ENCODE assay signal across 9 cellular contexts in genomic region chr2:178397002-178397605, GRCh38. TPM values are rescaled to one million over a fixed set of nuclear protein-coding genes. Genes with fewer than 3 reads are reported as not detected.
DNase-seq lines count a peak whose midpoint lies in the region; ATAC-seq, FAIRE-seq and TF ChIP-seq lines count a peak whose summit lies in the region.
"Had no signal": no experiment of that assay in that cellular context is flagged by ENCODE, and none has a peak within 500 bp of the region (broad histone marks: within the 10 kb centered on the region; RNA-seq: fewer than 3 reads in every experiment).

No MANE protein-coding gene starts in this region.

- no peaks in the 10 kb centered on the region for H3K9me3 Mint-ChIP-seq in CD4-positive, alpha-beta memory T cell
- H3K9me3 Mint-ChIP-seq in type B pancreatic cell, result no peaks in the 10 kb centered on the region

- in situ Hi-C loops in astrocyte of the spinal cord (cut with HindIII; ENCODE audit: low sequenced_read_pairs), result no loop called here

- ATAC-seq in GM18873 (IDR thresholded peaks at IDR 0.05; ENCODE audit: low FRiP score, unreplicated experiment), result peak; percentile 88
- ATAC-seq in HG03097 (IDR thresholded peaks at IDR 0.05; ENCODE audit: low FRiP score, unreplicated experiment), result peak; percentile 79

- H3K27me3 ChIP-seq in CD4-positive, alpha-beta memory T cell (ENCODE audit: insufficient read depth, low read length), result no peaks in the 10 kb centered on the region
- H3K27me3 ChIP-seq: SJCRH30 had no signal

- H3K36me3 ChIP-seq in CD4-positive, alpha-beta memory T cell (ENCODE audit: insufficient read depth, low read length), result no peaks in the 10 kb centered on the region
- H3K36me3 ChIP-seq in kidney (ENCODE audit: control insufficient read depth in 1 of 2, insufficient read depth in 2 of 2, low read length in 2 of 2), result no peaks in the 10 kb centered on the region
- H3K36me3 ChIP-seq: SJCRH30 had no signal

- H3K4me3 ChIP-seq in CD4-positive, alpha-beta memory T cell (ENCODE audit: low read length in 2 of 2), result no peak overlapping the region
- H3K4me3 ChIP-seq in astrocyte of the spinal cord (ENCODE audit: low read depth, low read length) (no peak overlapping the region), kidney (ENCODE audit: low read length in 2 of 2) (no peak overlapping the region)
- H3K4me3 ChIP-seq: SJCRH30 had no signal

- intact Hi-C loops in CD4-positive, alpha-beta memory T cell (cut with micrococcal nuclease), result loop anchor here (1.0 to 5.0 kb wide), 5 partner anchors 17 to 515 kb away; partner anchors contain the start of genes PJVK, PRKRA and RBM45
- intact Hi-C loops in kidney (cut with DNase I), result no loop called here

- H3K4me1 ChIP-seq in CD4-positive, alpha-beta memory T cell (ENCODE audit: insufficient read depth, low read length), result no peaks in the 10 kb centered on the region
- no peaks in the 10 kb centered on the region for H3K4me1 ChIP-seq in kidney (ENCODE audit: control insufficient read depth in 1 of 2, insufficient read depth in 1 of 2, low read depth in 1 of 2, low read length in 2 of 2)
- H3K4me1 ChIP-seq: SJCRH30 had no signal

- no peak overlapping the region for H3K27ac ChIP-seq in CD4-positive, alpha-beta memory T cell (ENCODE audit: low read depth, low read length)
- H3K27ac ChIP-seq in kidney (ENCODE audit: low read depth in 2 of 2, low read length in 2 of 2), result no peak overlapping the region
- H3K27ac ChIP-seq: SJCRH30 had no signal

- peaks cover 0 to 3% of the 10 kb centered on the region in 2 donors for H3K27me3 Mint-ChIP-seq in CD4-positive, alpha-beta memory T cell
- peaks cover 15% of the 10 kb centered on the region for H3K27me3 Mint-ChIP-seq in type B pancreatic cell

- POLR2A ChIA-PET in CD4-positive, alpha-beta memory T cell (lab: Charles Lee; ENCODE audit: partially characterized antibody), result interaction anchor here (1.8 kb wide), 1 partner anchor 17 kb away, joined by 9 read pairs; no protein-coding TSS in a partner anchor

- FAIRE-seq in kidney (lab: Jason Lieb, UNC), result peak; percentile 51

- no peaks in the 10 kb centered on the region for H3K4me1 Mint-ChIP-seq in CD4-positive, alpha-beta memory T cell
- H3K4me1 Mint-ChIP-seq in type B pancreatic cell (ENCODE audit: unreplicated experiment), result no peaks in the 10 kb centered on the region

- H3K4me3 Mint-ChIP-seq in CD4-positive, alpha-beta memory T cell, result no peak overlapping the region
- H3K4me3 Mint-ChIP-seq in type B pancreatic cell, result no peak overlapping the region

- CTCF ChIA-PET in CD4-positive, alpha-beta memory T cell (lab: Charles Lee; ENCODE audit: partially characterized antibody), result interaction anchor here (0.7 to 16.7 kb wide), 6 partner anchors 9 to 283 kb away, joined by 3 to 256 read pairs (median 6); no protein-coding TSS in a partner anchor

- TF ChIP-seq CTCF in astrocyte of the spinal cord (IDR thresholded peaks at IDR 0.05; ENCODE audit: low read depth, low read length), result peak; percentile 65
- TF ChIP-seq CTCF in kidney (IDR thresholded peaks at IDR 0.05; ENCODE audit: borderline replicate concordance, extremely low read depth, insufficient read depth), result peak; percentile 47
- TF ChIP-seq CTCF in type B pancreatic cell (conservative IDR thresholded peaks at IDR 0.05), result peak; percentile 86

- no peak overlapping the region for H3K9ac ChIP-seq in kidney (ENCODE audit: low read length in 2 of 2)

- H3K9me3 ChIP-seq in CD4-positive, alpha-beta memory T cell (ENCODE audit: control insufficient read depth in 1 of 2, low read length in 2 of 2), result no peaks in the 10 kb centered on the region
- no peaks in the 10 kb centered on the region for H3K9me3 ChIP-seq in kidney (ENCODE audit: control insufficient read depth in 1 of 2, low read length in 2 of 2)
- H3K9me3 ChIP-seq: SJCRH30 had no signal

- DNase-seq in CD4-positive, alpha-beta memory T cell, result peak in 4 of 5 donors; percentile 32 to 47 (median 37)
- DNase-seq in NCI-H2196 (lab: John Stamatoyannopoulos, UW; ENCODE audit: unreplicated experiment), result peak; percentile 73
- DNase-seq in astrocyte of the spinal cord (ENCODE audit: low read depth, low spot score), result peak; percentile 56
- DNase-seq in kidney, result no peak
- no peak for DNase-seq in type B pancreatic cell (ENCODE audit: extremely low spot score, unreplicated experiment)
- DNase-seq in NCI-H524 treated with DMSO at 0.1 percent for 48 hours (lab: John Stamatoyannopoulos, UW), result no peak

- no peak overlapping the region for H3K27ac Mint-ChIP-seq in CD4-positive, alpha-beta memory T cell
- H3K27ac Mint-ChIP-seq in type B pancreatic cell, result no peak overlapping the region

- no peaks in the 10 kb centered on the region for H3K36me3 Mint-ChIP-seq in CD4-positive, alpha-beta memory T cell
- no peaks in the 10 kb centered on the region for H3K36me3 Mint-ChIP-seq in type B pancreatic cell

RNA-seq across cellular contexts. Expression of gene PRKRA, which starts 53.9 kb away (rescaled TPM):
- total RNA-seq in CD4-positive, alpha-beta memory T cell, result 10 to 100 TPM; 51.0 to 52.4 TPM
- 10 to 100 TPM; 57.1 to 83.0 TPM for polyA plus RNA-seq in CD4-positive, alpha-beta memory T cell
- total RNA-seq in kidney (43.0 TPM), type B pancreatic cell (ENCODE audit: low replicate concordance) (52.2 and 69.5 TPM in 2 replicates)
- polyA plus RNA-seq in kidney (ENCODE audit: insufficient read depth, low read depth, low replicate concordance), result 42.6 TPM

RNA-seq across cellular contexts. Expression of gene PJVK, which starts 54.1 kb away (rescaled TPM):
- 1 to 10 TPM; 3.6 to 4.1 TPM for total RNA-seq in CD4-positive, alpha-beta memory T cell
- polyA plus RNA-seq in CD4-positive, alpha-beta memory T cell, result under 1 TPM; 0.23 to 0.32 TPM
- total RNA-seq in kidney (4.3 TPM), type B pancreatic cell (ENCODE audit: low replicate concordance) (2.3 and 8.0 TPM in 2 replicates)
- polyA plus RNA-seq in kidney (ENCODE audit: insufficient read depth, low read depth, low replicate concordance), result 6.2 TPM

Comparison
In these comparisons a context has a peak if more than half of its experiments do, and no peak if none do; other contexts are left out.
1. DNase-seq: peak in CD4-positive, alpha-beta memory T cell (4 of 5), NCI-H2196 (single experiment) and astrocyte of the spinal cord (single experiment); none in kidney (single experiment), type B pancreatic cell (single experiment) and NCI-H524 treated with DMSO at 0.1 percent for 48 hours (single experiment).
2. Peak in every context shown above with its lines, with median percentiles within 50 percentile points of each other: CTCF ChIP-seq.